ENCODE assay signal across 11 cellular contexts in genomic region chr1:193367863-193368262, GRCh38.
A peak's percentile ranks its signal among the peaks of the same experiment; 100 is the strongest.
DNase-seq lines count a peak whose midpoint lies in the region; ATAC-seq and TF ChIP-seq lines count a peak whose summit lies in the region.
"Had no signal": no experiment of that assay in that cellular context is flagged by ENCODE, and none has a peak within 500 bp of the region (broad histone marks: within the 10 kb centered on the region; RNA-seq: fewer than 3 reads in every experiment).

No MANE protein-coding gene starts in this region.

- H3K4me3 ChIP-seq in mononuclear cell (ENCODE audit: low read length) (peak overlapping the region; percentile 16), stomach (no peak overlapping the region), mucosa of descending colon (no peak overlapping the region), foreskin fibroblast (ENCODE audit: low read depth in 1 of 2, low read length in 2 of 2) (no peak overlapping the region)
- H3K4me3 ChIP-seq: thyroid gland had no signal

- no peaks in the 10 kb centered on the region for H3K9me3 ChIP-seq in mononuclear cell (ENCODE audit: low read depth, low read length)
- H3K9me3 ChIP-seq in stomach = no peaks in the 10 kb centered on the region
- no peaks in the 10 kb centered on the region for H3K9me3 ChIP-seq in mucosa of descending colon
- H3K9me3 ChIP-seq: thyroid gland had no signal

- TF ChIP-seq CTCF in stomach (IDR thresholded peaks at IDR 0.05) = no peak
- no peak for TF ChIP-seq CTCF in mucosa of descending colon (IDR thresholded peaks at IDR 0.05)
- no peak for TF ChIP-seq CTCF in foreskin fibroblast (IDR thresholded peaks at IDR 0.05; ENCODE audit: low read depth, low read length)

- peak overlapping the region in 2 of 5 donors; percentile 40 to 55 for H3K27ac ChIP-seq in stomach
- H3K27ac ChIP-seq: thyroid gland had no signal

- TF ChIP-seq EP300 in stomach (IDR thresholded peaks at IDR 0.05) = no peak

- H3K4me1 ChIP-seq in mononuclear cell (ENCODE audit: insufficient read depth, low read length) (no peaks in the 10 kb centered on the region), stomach (peaks cover 0 to 13% (median 0%) of the 10 kb centered on the region in 4 donors), mucosa of descending colon (ENCODE audit: low read depth) (no peaks in the 10 kb centered on the region)
- H3K4me1 ChIP-seq: thyroid gland had no signal

- intact Hi-C loops in stomach (cut with DNase I; ENCODE audit: low total_unique reads) (no loop called here), mucosa of descending colon (cut with DNase I, micrococcal nuclease) (no loop called here)

- H3K36me3 ChIP-seq in stomach (no peaks in the 10 kb centered on the region), mucosa of descending colon (ENCODE audit: low read depth) (no peaks in the 10 kb centered on the region)
- H3K36me3 ChIP-seq: thyroid gland had no signal

- DNase-seq in stomach (no peak), mucosa of descending colon (no peak), NCI-H2081 treated with DMSO at 0.1 percent for 48 hours (lab: John Stamatoyannopoulos, UW) (no peak), foreskin fibroblast (no peak)
- DNase-seq: activated gamma-delta T cell treated with Interleukin-2 at 50 U/mL for 16 hours; effector CD8-positive, alpha-beta T cell; thyroid gland had no signal

- 10 to 55% (median 32%) methylated on average over 1 of the region's 1 CpG for WGBS in stomach, 5 donors

- ATAC-seq in GM18867 (IDR thresholded peaks at IDR 0.05; ENCODE audit: unreplicated experiment) (peak; percentile 13), GM21526 (IDR thresholded peaks at IDR 0.05; ENCODE audit: low FRiP score, unreplicated experiment) (peak; percentile 24), HG03469 (IDR thresholded peaks at IDR 0.05; ENCODE audit: unreplicated experiment) (peak; percentile 16), mucosa of descending colon (no peak)

- no peak for TF ChIP-seq POLR2A in stomach (IDR thresholded peaks at IDR 0.05)

- H3K27me3 ChIP-seq in mononuclear cell (ENCODE audit: insufficient read depth, low read length) = no peaks in the 10 kb centered on the region
- H3K27me3 ChIP-seq in stomach = no peaks in the 10 kb centered on the region
- H3K27me3 ChIP-seq: thyroid gland had no signal
